In the genomic region with DNA sequence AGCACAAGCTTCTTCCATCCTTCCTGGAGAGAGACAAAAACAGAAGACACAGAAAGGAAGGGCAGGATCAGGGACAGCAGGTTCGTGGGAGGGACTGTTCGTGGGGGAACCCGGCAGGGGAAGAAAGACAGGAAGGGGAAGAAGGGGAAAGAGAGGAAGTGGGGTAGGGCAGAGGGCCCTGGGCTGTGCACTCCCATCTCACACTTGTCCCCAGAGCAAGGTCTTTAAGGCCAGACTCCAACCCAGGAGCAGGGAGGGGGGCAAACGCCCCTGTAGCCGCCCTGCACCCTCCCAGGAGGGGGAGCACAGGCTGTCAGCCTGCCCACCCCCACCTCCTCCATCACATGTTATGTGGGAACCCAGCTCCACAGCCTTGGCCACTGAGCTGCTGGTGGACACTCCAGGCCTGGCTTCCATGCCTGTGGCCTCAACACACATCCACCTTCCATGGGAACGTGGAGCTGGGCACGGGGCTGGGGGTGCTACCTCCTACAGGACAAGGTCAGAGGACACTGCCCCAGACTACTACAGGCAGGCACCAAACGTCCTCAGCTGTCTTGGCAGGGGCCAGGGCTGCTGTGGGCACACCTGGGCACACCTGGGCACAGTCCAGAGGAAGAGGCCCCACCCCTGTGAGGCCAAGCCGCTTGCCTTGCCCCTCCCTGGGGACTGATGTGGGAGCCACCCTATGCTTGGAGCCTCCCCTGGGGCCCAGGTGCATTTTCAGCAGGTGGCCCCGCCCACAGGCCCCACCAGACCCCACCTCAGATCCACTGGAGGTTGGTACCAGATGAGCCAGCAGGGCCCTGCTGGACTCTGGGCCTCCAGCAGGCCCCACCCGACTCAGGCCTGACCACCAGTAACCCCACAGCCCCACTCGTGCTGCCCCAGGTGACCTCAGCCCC, we compare ENCODE assay signal across 10 cellular contexts. TPM values are rescaled to one million over a fixed set of nuclear protein-coding genes. Genes with fewer than 3 reads are reported as not detected.
DNase-seq lines count a peak whose midpoint lies in the region; ATAC-seq and TF ChIP-seq lines count a peak whose summit lies in the region.
"Had no signal": no experiment of that assay in that cellular context is flagged by ENCODE, and none has a peak within 500 bp of the region (broad histone marks: within the 10 kb centered on the region; RNA-seq: fewer than 3 reads in every experiment).

No MANE protein-coding gene starts in this region.

- H3K9me1 ChIP-seq in IMR-90 (ENCODE audit: insufficient read depth, low read length) = peaks cover 14% of the 10 kb centered on the region

- DNase-seq in IMR-90 (no peak), RWPE1 (ENCODE audit: low spot score) (no peak), G401 (ENCODE audit: low spot score) (no peak), NCI-H187 (lab: John Stamatoyannopoulos, UW) (no peak), OCI-LY7 (ENCODE audit: low spot score) (no peak), mucosa of gallbladder (ENCODE audit: low spot score) (no peak)
- no peak for DNase-seq in effector memory CD8-positive, alpha-beta T cell

- H3K9ac ChIP-seq in IMR-90 (ENCODE audit: low read depth, low read length) = no peak overlapping the region

- no peak overlapping the region for H4K8ac ChIP-seq in IMR-90 (ENCODE audit: low read depth in 2 of 2, low read length in 2 of 2)

- H2AFZ ChIP-seq in IMR-90 (replicated peaks; ENCODE audit: low read length, poor library complexity) (no peak overlapping the region), OCI-LY7 (ENCODE audit: low read length) (no peak overlapping the region)

- no peaks in the 10 kb centered on the region for H3K36me3 Mint-ChIP-seq in effector memory CD8-positive, alpha-beta T cell (ENCODE audit: insufficient read depth)

- peak overlapping the region; percentile 31 for H2AK9ac ChIP-seq in IMR-90 (replicated peaks; ENCODE audit: low read depth, low read length, poor library complexity)

- ATAC-seq in IMR-90 (ENCODE audit: low read depth) = no peak
- no peak for ATAC-seq in effector memory CD8-positive, alpha-beta T cell (replicated peaks)

- H3K18ac ChIP-seq in IMR-90 (ENCODE audit: low read depth, low read length) = no peak overlapping the region

- H3K4me3 ChIP-seq in IMR-90 (ENCODE audit: insufficient read depth, low read depth, low read length) = no peak overlapping the region
- peak overlapping the region; percentile 68 to 70 for H3K4me3 ChIP-seq in neutrophil (ENCODE audit: low read depth in 1 of 2, low read length in 1 of 2)
- H3K4me3 ChIP-seq in OCI-LY7 (ENCODE audit: low read depth, low read length, poor library complexity, severe bottlenecking) = no peak overlapping the region
- H3K4me3 ChIP-seq: smooth muscle cell had no signal

- no peaks in the 10 kb centered on the region for H3K79me2 ChIP-seq in OCI-LY7 (ENCODE audit: insufficient read depth, low read depth, low read length)

- peak overlapping the region; percentile 90 to 92 for H3K27ac Mint-ChIP-seq in effector memory CD8-positive, alpha-beta T cell

- intact Hi-C loops in IMR-90 (cut with micrococcal nuclease) (no loop called here), OCI-LY7 (cut with micrococcal nuclease; ENCODE audit: unreplicated experiment) (no loop called here)

- H3K79me1 ChIP-seq in IMR-90 (ENCODE audit: low read depth in 1 of 2, low read length in 2 of 2) = peaks cover 8 to 13% of the 10 kb centered on the region in 2 experiments; a peak in 2 of 4 replicates

- H3K4me1 Mint-ChIP-seq in effector memory CD8-positive, alpha-beta T cell (ENCODE audit: low read depth in 2 of 2) = peaks cover 10 to 12% of the 10 kb centered on the region in 2 donors

- no peak overlapping the region for H2BK15ac ChIP-seq in IMR-90 (ENCODE audit: low read depth, low read length)

- no peak overlapping the region for H4K5ac ChIP-seq in IMR-90 (ENCODE audit: low read depth, low read length)

- H3K4me1 ChIP-seq in IMR-90 (ENCODE audit: control insufficient read depth, insufficient read depth, low read length) (peaks cover 4% of the 10 kb centered on the region), neutrophil (ENCODE audit: control insufficient read depth in 1 of 2, insufficient read depth in 1 of 2, low read depth in 1 of 2, low read length in 1 of 2) (peaks cover 61 to 71% of the 10 kb centered on the region in 2 experiments), OCI-LY7 (ENCODE audit: insufficient read depth, low read length, poor library complexity, severe bottlenecking) (no peaks in the 10 kb centered on the region)

- no TSS peak for BruUV-seq in IMR-90 (replicated peaks; lab: Mats Ljungman, UMichigan)
- BruUV-seq in OCI-LY7 (replicated peaks; lab: Mats Ljungman, UMichigan) = no TSS peak

- CTCF ChIA-PET in IMR-90 (lab: Yijun Ruan, JAX) (interaction anchor here (0.7 kb wide), 1 partner anchor 412 kb away, joined by 3 read pairs; no protein-coding TSS in a partner anchor), RWPE1 (lab: Yijun Ruan, JAX) (no interaction called here), OCI-LY7 (lab: Charles Lee; ENCODE audit: unreplicated experiment) (no interaction called here)

- H3K27me3 Mint-ChIP-seq in effector memory CD8-positive, alpha-beta T cell = no peaks in the 10 kb centered on the region

- no peak overlapping the region for H2BK20ac ChIP-seq in IMR-90 (ENCODE audit: low read depth, low read length)

- TF ChIP-seq RAD21 in IMR-90 (IDR thresholded peaks at IDR 0.05; ENCODE audit: low read length) = no peak

- no peaks in the 10 kb centered on the region for H3K9me3 ChIP-seq in IMR-90 (ENCODE audit: control insufficient read depth, insufficient read depth, low read length)
- no peaks in the 10 kb centered on the region for H3K9me3 ChIP-seq in neutrophil
- H3K9me3 ChIP-seq in OCI-LY7 (ENCODE audit: low read length) = no peaks in the 10 kb centered on the region

- TF ChIP-seq POLR2A in IMR-90 (IDR thresholded peaks at IDR 0.05; ENCODE audit: low read depth, low read length) = no peak

- H3K4me2 ChIP-seq in IMR-90 (ENCODE audit: low read depth, low read length) = no peak overlapping the region
- no peak overlapping the region for H3K4me2 ChIP-seq in OCI-LY7 (ENCODE audit: low read length)
- H3K4me2 ChIP-seq: smooth muscle cell had no signal

- in situ Hi-C loops in IMR-90 (cut with MboI; ENCODE audit: low sequenced_read_pairs) = no loop called here
- in situ Hi-C loops in G401 (cut with HindIII; ENCODE audit: low sequenced_read_pairs) = no loop called here

- H3K56ac ChIP-seq in IMR-90 (ENCODE audit: extremely low read depth, insufficient read depth, low read length) = no peak overlapping the region

- H3K23ac ChIP-seq in IMR-90 (ENCODE audit: low read depth, low read length) = no peak overlapping the region

- H3K9me2 ChIP-seq in OCI-LY7 (ENCODE audit: insufficient read depth, low read length) = no peaks in the 10 kb centered on the region

- H4K91ac ChIP-seq in IMR-90 (ENCODE audit: insufficient read depth, low read depth, low read length) = no peak overlapping the region

- H2AK5ac ChIP-seq in IMR-90 (ENCODE audit: low read depth, low read length) = no peak overlapping the region

- H4K20me1 ChIP-seq in IMR-90 (ENCODE audit: insufficient read depth, low read length) (peaks cover 10% of the 10 kb centered on the region; the same call in 1 of the 2 replicates), OCI-LY7 (ENCODE audit: insufficient read depth, low read length) (no peaks in the 10 kb centered on the region)

- H2BK120ac ChIP-seq in IMR-90 (ENCODE audit: low read depth, low read length) = no peak overlapping the region

- H3K36me3 ChIP-seq in IMR-90 (ENCODE audit: control insufficient read depth, insufficient read depth, low read length) = peaks cover 20% of the 10 kb centered on the region
- peaks cover 87% of the 10 kb centered on the region for H3K36me3 ChIP-seq in neutrophil
- H3K36me3 ChIP-seq in OCI-LY7 (ENCODE audit: insufficient read depth, low read length) = peaks cover 14% of the 10 kb centered on the region

- no peaks in the 10 kb centered on the region for H3K27me3 ChIP-seq in IMR-90 (ENCODE audit: control insufficient read depth, insufficient read depth, low read length)
- H3K27me3 ChIP-seq in neutrophil = no peaks in the 10 kb centered on the region

- TF ChIP-seq CTCF in IMR-90 (conservative IDR thresholded peaks at IDR 0.05; ENCODE audit: low read depth, low read length) = no peak
- no peak for TF ChIP-seq CTCF in RWPE1 (conservative IDR thresholded peaks at IDR 0.05; ENCODE audit: low read depth)
- TF ChIP-seq CTCF in neutrophil (IDR thresholded peaks at IDR 0.05) = no peak
- no peak for TF ChIP-seq CTCF in OCI-LY7 (conservative IDR thresholded peaks at IDR 0.05; ENCODE audit: low read length)

- no peak overlapping the region for H3K14ac ChIP-seq in IMR-90 (replicated peaks; ENCODE audit: low read depth, low read length)

- H3K27ac ChIP-seq in IMR-90 (ENCODE audit: insufficient read depth, low read length) = no peak overlapping the region
- H3K27ac ChIP-seq in RWPE1 = peak overlapping the region; percentile 16
- peak overlapping the region; percentile 98 for H3K27ac ChIP-seq in neutrophil
- H3K27ac ChIP-seq in OCI-LY7 (ENCODE audit: low read depth, low read length, poor library complexity, severe bottlenecking) = no peak overlapping the region
- H3K27ac ChIP-seq: epithelial cell of prostate had no signal

- no peak overlapping the region for H3K4ac ChIP-seq in IMR-90 (ENCODE audit: low read depth, low read length)

- no peaks in the 10 kb centered on the region for H3K9me3 Mint-ChIP-seq in effector memory CD8-positive, alpha-beta T cell

- POLR2A ChIA-PET in IMR-90 (lab: Charles Lee; ENCODE audit: unreplicated experiment) (no interaction called here), RWPE1 (lab: Yijun Ruan, JAX; ENCODE audit: low non-redundant PET) (no interaction called here), OCI-LY7 (lab: Charles Lee) (no interaction called here)

- H2BK5ac ChIP-seq in IMR-90 (ENCODE audit: low read depth, low read length, poor library complexity, severe bottlenecking) = no peak overlapping the region

- dilution Hi-C loops in IMR-90 (cut with HindIII; ENCODE audit: low sequenced_read_pairs, unreplicated experiment) = no loop called here

- H3K4me3 Mint-ChIP-seq in effector memory CD8-positive, alpha-beta T cell = peak overlapping the region in 1 of 2 donors; percentile 9

- no CpG with 5 or more reads among the region's 12 CpGs for WGBS in IMR-90 (ENCODE audit: extremely low coverage in 2 of 2, insufficient read length in 1 of 2), 2 experiments

TF ChIP-seq in IMR-90, 13 proteins besides CTCF, POLR2A, EP300 and RAD21:
- TF ChIP-seq BHLHE40 (IDR thresholded peaks at IDR 0.05; ENCODE audit: low read depth, low read length) (no peak), RFX5 (IDR thresholded peaks at IDR 0.05; ENCODE audit: low read depth, low read length) (no peak), NFE2L2 (IDR thresholded peaks at IDR 0.05; ENCODE audit: low read depth, low read length) (no peak), CHD1 (IDR thresholded peaks at IDR 0.05; ENCODE audit: low read depth, low read length) (no peak)
TF ChIP-seq in IMR-90: peak in this region for 0.

RNA-seq across cellular contexts. Expression of a gene that starts 9.2 kb away (rescaled TPM):
- total RNA-seq in IMR-90 (2012; rRNA removed) (2.2 and 3.3 TPM in 2 replicates), OCI-LY7 (2022) (41.1 and 41.2 TPM in 2 replicates), mucosa of gallbladder (7.0 TPM)
- polyA plus RNA-seq in IMR-90 (2012; rRNA removed) = 16.2 and 22.6 TPM in 2 replicates
- 5.3 and 15.6 TPM in 2 replicates for polyA plus RNA-seq in IMR-90 (2012; cell fraction: cytosol; rRNA removed)
- polyA plus RNA-seq in IMR-90 (2012; cell fraction: nucleus; rRNA removed; ENCODE audit: low replicate concordance) = 8.6 and 25.8 TPM in 2 replicates
- 15.4 and 15.9 TPM in 2 replicates for total RNA-seq in G401 (2014; rRNA removed; shearing (Covaris generic))
- 13.2 and 17.9 TPM in 2 replicates for total RNA-seq in OCI-LY7 (2014; rRNA removed; shearing (Covaris generic))

Comparison
In these comparisons a context has a peak if more than half of its experiments do, and no peak if none do; other contexts are left out.
1. H3K27ac ChIP-seq: peak in RWPE1 (single experiment) and neutrophil (single experiment); none in IMR-90 (single experiment) and OCI-LY7 (single experiment).
2. H3K4me3 ChIP-seq: peak in neutrophil (2 of 2); none in IMR-90 (single experiment) and OCI-LY7 (single experiment).